1 cellular context compared by ENCODE assay signal in the genomic region with DNA sequence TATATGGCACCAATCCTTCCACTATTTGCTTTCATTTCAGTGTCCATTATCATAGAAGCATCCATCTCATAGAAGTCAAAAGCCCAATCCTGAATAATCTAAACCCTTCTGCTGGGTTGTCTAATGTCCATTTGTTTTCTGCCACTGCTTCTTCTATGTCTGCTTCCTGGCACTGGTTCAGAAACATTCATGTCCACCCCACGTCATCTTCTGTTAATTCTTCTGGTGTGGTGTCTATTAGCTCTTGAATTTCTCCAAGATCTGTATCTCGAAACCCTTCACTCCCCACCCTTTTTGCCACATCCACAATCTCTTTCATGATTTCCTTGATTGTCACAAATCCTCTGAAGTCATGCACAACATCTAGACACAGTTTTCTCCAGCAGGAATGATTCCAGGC.
TF ChIP-seq lines count a peak whose summit lies in the region.

No MANE protein-coding gene starts in this region.

TF ChIP-seq in GM23338, 12 proteins besides CTCF, POLR2A, EP300 and RAD21 (continued from another document):
- TF ChIP-seq, protein P1, sequence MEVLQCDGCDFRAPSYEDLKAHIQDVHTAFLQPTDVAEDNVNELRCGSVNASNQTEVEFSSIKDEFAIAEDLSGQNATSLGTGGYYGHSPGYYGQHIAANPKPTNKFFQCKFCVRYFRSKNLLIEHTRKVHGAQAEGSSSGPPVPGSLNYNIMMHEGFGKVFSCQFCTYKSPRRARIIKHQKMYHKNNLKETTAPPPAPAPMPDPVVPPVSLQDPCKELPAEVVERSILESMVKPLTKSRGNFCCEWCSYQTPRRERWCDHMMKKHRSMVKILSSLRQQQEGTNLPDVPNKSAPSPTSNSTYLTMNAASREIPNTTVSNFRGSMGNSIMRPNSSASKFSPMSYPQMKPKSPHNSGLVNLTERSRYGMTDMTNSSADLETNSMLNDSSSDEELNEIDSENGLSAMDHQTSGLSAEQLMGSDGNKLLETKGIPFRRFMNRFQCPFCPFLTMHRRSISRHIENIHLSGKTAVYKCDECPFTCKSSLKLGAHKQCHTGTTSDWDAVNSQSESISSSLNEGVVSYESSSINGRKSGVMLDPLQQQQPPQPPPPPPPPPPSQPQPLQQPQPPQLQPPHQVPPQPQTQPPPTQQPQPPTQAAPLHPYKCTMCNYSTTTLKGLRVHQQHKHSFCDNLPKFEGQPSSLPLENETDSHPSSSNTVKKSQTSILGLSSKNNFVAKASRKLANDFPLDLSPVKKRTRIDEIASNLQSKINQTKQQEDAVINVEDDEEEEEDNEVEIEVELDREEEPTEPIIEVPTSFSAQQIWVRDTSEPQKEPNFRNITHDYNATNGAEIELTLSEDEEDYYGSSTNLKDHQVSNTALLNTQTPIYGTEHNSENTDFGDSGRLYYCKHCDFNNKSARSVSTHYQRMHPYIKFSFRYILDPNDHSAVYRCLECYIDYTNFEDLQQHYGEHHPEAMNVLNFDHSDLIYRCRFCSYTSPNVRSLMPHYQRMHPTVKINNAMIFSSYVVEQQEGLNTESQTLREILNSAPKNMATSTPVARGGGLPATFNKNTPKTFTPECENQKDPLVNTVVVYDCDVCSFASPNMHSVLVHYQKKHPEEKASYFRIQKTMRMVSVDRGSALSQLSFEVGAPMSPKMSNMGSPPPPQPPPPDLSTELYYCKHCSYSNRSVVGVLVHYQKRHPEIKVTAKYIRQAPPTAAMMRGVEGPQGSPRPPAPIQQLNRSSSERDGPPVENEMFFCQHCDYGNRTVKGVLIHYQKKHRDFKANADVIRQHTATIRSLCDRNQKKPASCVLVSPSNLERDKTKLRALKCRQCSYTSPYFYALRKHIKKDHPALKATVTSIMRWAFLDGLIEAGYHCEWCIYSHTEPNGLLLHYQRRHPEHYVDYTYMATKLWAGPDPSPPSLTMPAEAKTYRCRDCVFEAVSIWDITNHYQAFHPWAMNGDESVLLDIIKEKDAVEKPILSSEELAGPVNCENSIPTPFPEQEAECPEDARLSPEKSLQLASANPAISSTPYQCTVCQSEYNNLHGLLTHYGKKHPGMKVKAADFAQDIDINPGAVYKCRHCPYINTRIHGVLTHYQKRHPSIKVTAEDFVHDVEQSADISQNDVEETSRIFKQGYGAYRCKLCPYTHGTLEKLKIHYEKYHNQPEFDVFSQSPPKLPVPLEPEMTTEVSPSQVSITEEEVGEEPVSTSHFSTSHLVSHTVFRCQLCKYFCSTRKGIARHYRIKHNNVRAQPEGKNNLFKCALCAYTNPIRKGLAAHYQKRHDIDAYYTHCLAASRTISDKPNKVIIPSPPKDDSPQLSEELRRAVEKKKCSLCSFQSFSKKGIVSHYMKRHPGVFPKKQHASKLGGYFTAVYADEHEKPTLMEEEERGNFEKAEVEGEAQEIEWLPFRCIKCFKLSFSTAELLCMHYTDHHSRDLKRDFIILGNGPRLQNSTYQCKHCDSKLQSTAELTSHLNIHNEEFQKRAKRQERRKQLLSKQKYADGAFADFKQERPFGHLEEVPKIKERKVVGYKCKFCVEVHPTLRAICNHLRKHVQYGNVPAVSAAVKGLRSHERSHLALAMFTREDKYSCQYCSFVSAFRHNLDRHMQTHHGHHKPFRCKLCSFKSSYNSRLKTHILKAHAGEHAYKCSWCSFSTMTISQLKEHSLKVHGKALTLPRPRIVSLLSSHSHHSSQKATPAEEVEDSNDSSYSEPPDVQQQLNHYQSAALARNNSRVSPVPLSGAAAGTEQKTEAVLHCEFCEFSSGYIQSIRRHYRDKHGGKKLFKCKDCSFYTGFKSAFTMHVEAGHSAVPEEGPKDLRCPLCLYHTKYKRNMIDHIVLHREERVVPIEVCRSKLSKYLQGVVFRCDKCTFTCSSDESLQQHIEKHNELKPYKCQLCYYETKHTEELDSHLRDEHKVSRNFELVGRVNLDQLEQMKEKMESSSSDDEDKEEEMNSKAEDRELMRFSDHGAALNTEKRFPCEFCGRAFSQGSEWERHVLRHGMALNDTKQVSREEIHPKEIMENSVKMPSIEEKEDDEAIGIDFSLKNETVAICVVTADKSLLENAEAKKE (CRISPR knock-in tag; IDR thresholded peaks at IDR 0.05), result no peak
- TF ChIP-seq STAT1 (IDR thresholded peaks at IDR 0.05; ENCODE audit: unreplicated experiment) (no peak), ETS1 (IDR thresholded peaks at IDR 0.05) (no peak), CREB1 (CRISPR knock-in tag; IDR thresholded peaks at IDR 0.05; ENCODE audit: low read depth) (no peak), ZNF331 (CRISPR knock-in tag; IDR thresholded peaks at IDR 0.05; ENCODE audit: low read depth) (no peak), JUNB (IDR thresholded peaks at IDR 0.05; ENCODE audit: unreplicated experiment) (no peak), EZH2 (IDR thresholded peaks at IDR 0.05; ENCODE audit: low read depth, unreplicated experiment) (no peak), NANOG (IDR thresholded peaks at IDR 0.05; ENCODE audit: borderline replicate concordance) (no peak), EZH2phosphoT487 (IDR thresholded peaks at IDR 0.05; ENCODE audit: unreplicated experiment) (no peak), POLR2AphosphoS5 (IDR thresholded peaks at IDR 0.05; ENCODE audit: low read depth) (no peak), REST (IDR thresholded peaks at IDR 0.05; ENCODE audit: unreplicated experiment) (no peak)
TF ChIP-seq in GM23338: peak in this region for 0.
